Comparison of ENCODE assay signal across 9 cellular contexts in the genomic region with DNA sequence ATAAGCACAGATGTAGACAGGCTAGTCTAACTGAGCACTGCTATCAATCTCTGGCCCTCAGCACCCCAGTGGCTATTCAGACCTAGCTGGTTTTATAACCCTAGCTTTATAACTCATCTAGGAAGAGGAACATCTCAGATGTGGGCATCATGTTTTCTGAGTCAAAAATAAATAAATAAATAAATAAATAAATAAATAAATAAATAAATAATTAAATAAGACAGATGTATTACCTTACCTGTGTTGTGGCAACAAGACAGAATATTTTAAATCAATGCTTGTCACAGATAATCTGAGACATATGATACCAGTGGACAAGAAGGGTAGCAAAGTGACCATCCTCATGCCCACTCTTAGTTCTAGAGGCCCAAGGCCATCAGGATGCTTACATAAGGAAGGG. TPM values are rescaled to one million over a fixed set of nuclear protein-coding genes. Genes with fewer than 3 reads are reported as not detected.
"Had no signal": no experiment of that assay in that cellular context is flagged by ENCODE, and none has a peak within 500 bp of the region (broad histone marks: within the 10 kb centered on the region; RNA-seq: fewer than 3 reads in every experiment).

No MANE protein-coding gene starts in this region.

- H3K4me3 ChIP-seq: K562 had no signal

- ATAC-seq: HepG2, K562 had no signal

- H3K4me2 ChIP-seq: KMS-11 had no signal

- H3K27ac ChIP-seq: HL-60, KMS-11 had no signal

- DNase-seq: IMR-90, KBM-7, KG1 had no signal

- H3K9ac ChIP-seq: KMS-11 had no signal

- FAIRE-seq: HepG2, HTR-8/SVneo, K562 had no signal

RNA-seq across cellular contexts. Expression of gene EFHB, which starts 52.2 kb away (rescaled TPM):
- total RNA-seq: HT-29 had no signal
